In the genomic region with DNA sequence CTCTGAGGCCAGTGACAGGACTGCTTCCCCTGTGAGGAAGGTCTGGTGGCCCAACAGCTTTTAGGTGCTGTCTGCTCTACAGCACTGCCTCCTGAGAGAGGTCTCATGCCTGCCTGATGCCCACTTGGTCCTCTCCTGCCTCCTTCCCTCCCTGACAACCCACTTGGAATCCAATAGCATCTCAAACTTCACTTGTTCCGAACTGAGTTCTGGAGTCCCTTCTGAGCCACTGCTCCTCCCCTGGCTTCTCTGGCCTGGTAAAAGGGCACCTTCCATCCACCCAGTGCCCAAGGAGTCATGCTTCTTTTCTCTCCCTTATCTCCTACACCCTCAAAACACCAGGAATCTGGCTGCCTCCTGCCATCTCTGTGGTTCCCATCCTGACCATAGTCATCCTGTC, we compare ENCODE assay signal across 16 cellular contexts. TPM values are rescaled to one million over a fixed set of nuclear protein-coding genes. Genes with fewer than 3 reads are reported as not detected.
DNase-seq lines count a peak whose midpoint lies in the region; ATAC-seq and TF ChIP-seq lines count a peak whose summit lies in the region.
"Had no signal": no experiment of that assay in that cellular context is flagged by ENCODE, and none has a peak within 500 bp of the region (broad histone marks: within the 10 kb centered on the region; RNA-seq: fewer than 3 reads in every experiment).

No MANE protein-coding gene starts in this region.

- no TSS peak for BruUV-seq in A673 (replicated peaks; lab: Mats Ljungman, UMichigan)

- H3K36me3 Mint-ChIP-seq in CD8-positive, alpha-beta T cell = peaks cover 8% of the 10 kb centered on the region
- peaks cover 10% of the 10 kb centered on the region for H3K36me3 Mint-ChIP-seq in activated T-helper 1 cell treated with anti-CD3 and anti-CD28 coated beads, Interleukin-12 subunit alpha, Interleukin-12 subunit beta, Interleukin-2, Interleukin-4 antibody, amounts not matched to agents 30 ng/mL and 10 ng/mL and 1 ng/mL, durations not matched to agents 14 hours and 24 hours and 36 hours (ENCODE audit: low read depth)
- peaks cover 8% of the 10 kb centered on the region for H3K36me3 Mint-ChIP-seq in mesothelial cell of epicardium

- no peaks in the 10 kb centered on the region for H3K27me3 Mint-ChIP-seq in CD8-positive, alpha-beta T cell (ENCODE audit: low read depth)
- no peaks in the 10 kb centered on the region for H3K27me3 Mint-ChIP-seq in activated T-helper 1 cell treated with anti-CD3 and anti-CD28 coated beads, Interleukin-12 subunit alpha, Interleukin-12 subunit beta, Interleukin-2, Interleukin-4 antibody, amounts not matched to agents 30 ng/mL and 10 ng/mL and 1 ng/mL, durations not matched to agents 14 hours and 24 hours and 36 hours (ENCODE audit: insufficient read depth)
- H3K27me3 Mint-ChIP-seq in mesothelial cell of epicardium (ENCODE audit: low read depth) = no peaks in the 10 kb centered on the region
- H3K27me3 Mint-ChIP-seq: stimulated activated naive CD8-positive, alpha-beta T cell treated with anti-CD3 and anti-CD28 coated beads, Interleukin-15, amount 100 ng/mL, for 72 hours had no signal

- H3K27ac ChIP-seq in A673 (ENCODE audit: low read depth, low read length, poor library complexity, severe bottlenecking) = peak overlapping the region; percentile 23
- no peak overlapping the region for H3K27ac ChIP-seq in CD8-positive, alpha-beta T cell (ENCODE audit: low read depth, low read length)
- H3K27ac ChIP-seq: C4-2B had no signal

- TF ChIP-seq CTCF in A673 (conservative IDR thresholded peaks at IDR 0.05; ENCODE audit: low read depth, low read length) (no peak), mesothelial cell of epicardium (IDR thresholded peaks at IDR 0.05; ENCODE audit: unreplicated experiment) (no peak)
- no peak for TF ChIP-seq CTCF in CD8-positive, alpha-beta T cell (IDR thresholded peaks at IDR 0.05)

- H3K36me3 ChIP-seq in A673 (ENCODE audit: insufficient read depth, low read length, poor library complexity, severe bottlenecking) = no peaks in the 10 kb centered on the region
- no peaks in the 10 kb centered on the region for H3K36me3 ChIP-seq in CD8-positive, alpha-beta T cell (ENCODE audit: insufficient read depth, low read length)
- H3K36me3 ChIP-seq: esophagus squamous epithelium had no signal

- no peaks in the 10 kb centered on the region for H3K27me3 ChIP-seq in A673 (replicated peaks; ENCODE audit: insufficient read depth, low read depth, low read length, poor library complexity)
- no peaks in the 10 kb centered on the region for H3K27me3 ChIP-seq in CD8-positive, alpha-beta T cell (ENCODE audit: insufficient read depth, low read length)
- H3K27me3 ChIP-seq: esophagus squamous epithelium had no signal

- no peak for DNase-seq in A673 (ENCODE audit: low spot score)
- no peak for DNase-seq in CD8-positive, alpha-beta T cell
- DNase-seq in activated T-helper 1 cell treated with anti-CD3 and anti-CD28 coated beads, Interleukin-12 subunit alpha, Interleukin-12 subunit beta, Interleukin-2, Interleukin-4 antibody, amounts not matched to agents 30 ng/mL and 10 ng/mL and 1 ng/mL, durations not matched to agents 14 hours and 24 hours and 36 hours (ENCODE audit: low spot score) = no peak
- no peak for DNase-seq in mesothelial cell of epicardium (ENCODE audit: low spot score in 2 of 2, unreplicated experiment in 2 of 2)
- no peak for DNase-seq in NCI-H2196 treated with DMSO at 0.1 percent for 48 hours (lab: John Stamatoyannopoulos, UW; ENCODE audit: unreplicated experiment)
- DNase-seq in KG1 (lab: John Stamatoyannopoulos, UW) = no peak
- DNase-seq: esophagus squamous epithelium; NCI-H187 treated with DMSO at 0.1 percent for 48 hours; NCI-H526 treated with DMSO at 0.1 percent for 48 hours; Right ventricle myocardium superior; stimulated activated CD4-positive, alpha-beta T cell treated with anti-CD3 and anti-CD28 coated beads, Interleukin-4, amount 100 ng/mL, for 1 hour; stimulated activated naive CD8-positive, alpha-beta T cell treated with anti-CD3 and anti-CD28 coated beads, Interleukin-15, amount 100 ng/mL, for 72 hours had no signal

- POLR2A ChIA-PET in A673 (lab: Charles Lee; ENCODE audit: low non-redundant PET) = no interaction called here
- POLR2A ChIA-PET in CD8-positive, alpha-beta T cell (lab: Charles Lee) = interaction anchor here (0.8 kb wide), 1 partner anchor 62 kb away, joined by 3 read pairs; the partner anchor contains the start of gene CENPB

- H3K4me1 ChIP-seq in A673 (ENCODE audit: insufficient read depth, low read length, poor library complexity, severe bottlenecking) = no peaks in the 10 kb centered on the region
- peaks cover 10% of the 10 kb centered on the region for H3K4me1 ChIP-seq in CD8-positive, alpha-beta T cell (ENCODE audit: insufficient read depth, low read length)

- peak overlapping the region; percentile 61 for H3K27ac Mint-ChIP-seq in CD8-positive, alpha-beta T cell
- H3K27ac Mint-ChIP-seq in activated T-helper 1 cell treated with anti-CD3 and anti-CD28 coated beads, Interleukin-12 subunit alpha, Interleukin-12 subunit beta, Interleukin-2, Interleukin-4 antibody, amounts not matched to agents 30 ng/mL and 10 ng/mL and 1 ng/mL, durations not matched to agents 14 hours and 24 hours and 36 hours = peak overlapping the region; percentile 76
- peak overlapping the region; percentile 72 for H3K27ac Mint-ChIP-seq in mesothelial cell of epicardium

- H3K4me1 Mint-ChIP-seq in CD8-positive, alpha-beta T cell (ENCODE audit: low read depth) = peaks cover 35% of the 10 kb centered on the region
- H3K4me1 Mint-ChIP-seq in activated T-helper 1 cell treated with anti-CD3 and anti-CD28 coated beads, Interleukin-12 subunit alpha, Interleukin-12 subunit beta, Interleukin-2, Interleukin-4 antibody, amounts not matched to agents 30 ng/mL and 10 ng/mL and 1 ng/mL, durations not matched to agents 14 hours and 24 hours and 36 hours (ENCODE audit: low read depth) = peaks cover 22% of the 10 kb centered on the region
- H3K4me1 Mint-ChIP-seq in mesothelial cell of epicardium = peaks cover 18% of the 10 kb centered on the region

- intact Hi-C loops in A673 (cut with micrococcal nuclease; ENCODE audit: unreplicated experiment) = no loop called here
- intact Hi-C loops in CD8-positive, alpha-beta T cell (cut with DNase I, micrococcal nuclease) = loop anchor here (5.0 to 10.0 kb wide), 2 partner anchors 46 to 81 kb away; partner anchors contain the start of gene ADISSP (in 1 of the 2)
- intact Hi-C loops in activated T-helper 1 cell treated with anti-CD3 and anti-CD28 coated beads, Interleukin-12 subunit alpha, Interleukin-12 subunit beta, Interleukin-2, Interleukin-4 antibody, amounts not matched to agents 30 ng/mL and 10 ng/mL and 1 ng/mL, durations not matched to agents 14 hours and 24 hours and 36 hours (cut with micrococcal nuclease) = no loop called here

- no peaks in the 10 kb centered on the region for H3K9me3 ChIP-seq in A673 (ENCODE audit: low read depth, low read length, poor library complexity, severe bottlenecking)
- H3K9me3 ChIP-seq in CD8-positive, alpha-beta T cell (ENCODE audit: low read length) = no peaks in the 10 kb centered on the region
- H3K9me3 ChIP-seq: esophagus squamous epithelium had no signal

- no peak for ATAC-seq in CD8-positive, alpha-beta T cell
- ATAC-seq in HG03520 (IDR thresholded peaks at IDR 0.05; ENCODE audit: unreplicated experiment) (no peak), GM21423 (IDR thresholded peaks at IDR 0.05; ENCODE audit: unreplicated experiment) (no peak)
- ATAC-seq: K562; stimulated activated naive CD8-positive, alpha-beta T cell treated with anti-CD3 and anti-CD28 coated beads, Interleukin-15, amount 100 ng/mL, for 72 hours had no signal

- H3K4me3 ChIP-seq in A673 (ENCODE audit: low read depth, low read length, poor library complexity, severe bottlenecking) = no peak overlapping the region
- H3K4me3 ChIP-seq in CD8-positive, alpha-beta T cell (ENCODE audit: low read depth, low read length) = no peak overlapping the region
- H3K4me3 ChIP-seq: esophagus squamous epithelium, K562 had no signal

- peak overlapping the region; percentile 87 for H3K4me3 Mint-ChIP-seq in CD8-positive, alpha-beta T cell
- H3K4me3 Mint-ChIP-seq in activated T-helper 1 cell treated with anti-CD3 and anti-CD28 coated beads, Interleukin-12 subunit alpha, Interleukin-12 subunit beta, Interleukin-2, Interleukin-4 antibody, amounts not matched to agents 30 ng/mL and 10 ng/mL and 1 ng/mL, durations not matched to agents 14 hours and 24 hours and 36 hours = peak overlapping the region; percentile 90
- H3K4me3 Mint-ChIP-seq in mesothelial cell of epicardium = peak overlapping the region; percentile 84

- H3K9me3 Mint-ChIP-seq in CD8-positive, alpha-beta T cell = no peaks in the 10 kb centered on the region
- no peaks in the 10 kb centered on the region for H3K9me3 Mint-ChIP-seq in activated T-helper 1 cell treated with anti-CD3 and anti-CD28 coated beads, Interleukin-12 subunit alpha, Interleukin-12 subunit beta, Interleukin-2, Interleukin-4 antibody, amounts not matched to agents 30 ng/mL and 10 ng/mL and 1 ng/mL, durations not matched to agents 14 hours and 24 hours and 36 hours
- no peaks in the 10 kb centered on the region for H3K9me3 Mint-ChIP-seq in mesothelial cell of epicardium
- H3K9me3 Mint-ChIP-seq: stimulated activated naive CD8-positive, alpha-beta T cell treated with anti-CD3 and anti-CD28 coated beads, Interleukin-15, amount 100 ng/mL, for 72 hours had no signal

- CTCF ChIA-PET in A673 (lab: Charles Lee) = no interaction called here
- CTCF ChIA-PET in CD8-positive, alpha-beta T cell (lab: Charles Lee) = interaction anchor here (1.5 kb wide), 1 partner anchor 95 kb away, joined by 5 read pairs; no protein-coding TSS in a partner anchor

RNA-seq across cellular contexts. Expression of gene MAVS, which starts 1.9 kb away (rescaled TPM):
- total RNA-seq in A673 (2021) (28.2 and 32.4 TPM in 2 replicates), mesothelial cell of epicardium (37.1 to 38.3 TPM (median 37.3 TPM) in 3 replicates)
- 10 to 100 TPM in 1 of 2 experiments, 1 to 10 TPM in 1; 10.0 to 10.5 TPM for total RNA-seq in CD8-positive, alpha-beta T cell
- total RNA-seq in activated T-helper 1 cell treated with anti-CD3 and anti-CD28 coated beads, Interleukin-12 subunit alpha, Interleukin-12 subunit beta, Interleukin-2, Interleukin-4 antibody, amounts not matched to agents 30 ng/mL and 10 ng/mL and 1 ng/mL, durations not matched to agents 14 hours and 24 hours and 36 hours = 40.8 TPM in 2 replicates

RNA-seq across cellular contexts. Expression of gene AP5S1, which starts 28.2 kb away (rescaled TPM):
- 15.0 and 17.5 TPM in 2 replicates for total RNA-seq in A673 (2021)
- 1 to 10 TPM; 5.2 to 6.3 TPM for total RNA-seq in CD8-positive, alpha-beta T cell
- 14.9 and 15.0 TPM in 2 replicates for total RNA-seq in activated T-helper 1 cell treated with anti-CD3 and anti-CD28 coated beads, Interleukin-12 subunit alpha, Interleukin-12 subunit beta, Interleukin-2, Interleukin-4 antibody, amounts not matched to agents 30 ng/mL and 10 ng/mL and 1 ng/mL, durations not matched to agents 14 hours and 24 hours and 36 hours
- 13.8 to 14.5 TPM (median 14.0 TPM) in 3 replicates for total RNA-seq in mesothelial cell of epicardium

RNA-seq across cellular contexts. Expression of gene PANK2, which starts 40.6 kb away (rescaled TPM):
- total RNA-seq in A673 (2021) (71.0 and 77.4 TPM in 2 replicates), mesothelial cell of epicardium (48.3 to 52.5 TPM (median 48.7 TPM) in 3 replicates)
- 10 to 100 TPM; 44.2 to 53.5 TPM for total RNA-seq in CD8-positive, alpha-beta T cell
- total RNA-seq in activated T-helper 1 cell treated with anti-CD3 and anti-CD28 coated beads, Interleukin-12 subunit alpha, Interleukin-12 subunit beta, Interleukin-2, Interleukin-4 antibody, amounts not matched to agents 30 ng/mL and 10 ng/mL and 1 ng/mL, durations not matched to agents 14 hours and 24 hours and 36 hours = 51.4 and 54.6 TPM in 2 replicates

RNA-seq across cellular contexts. Expression of gene CDC25B, which starts 52.5 kb away (rescaled TPM):
- 113 and 119 TPM in 2 replicates for total RNA-seq in A673 (2021)
- total RNA-seq in CD8-positive, alpha-beta T cell = 100 to 1,000 TPM; 135 to 140 TPM
- total RNA-seq in activated T-helper 1 cell treated with anti-CD3 and anti-CD28 coated beads, Interleukin-12 subunit alpha, Interleukin-12 subunit beta, Interleukin-2, Interleukin-4 antibody, amounts not matched to agents 30 ng/mL and 10 ng/mL and 1 ng/mL, durations not matched to agents 14 hours and 24 hours and 36 hours = 71.7 and 76.2 TPM in 2 replicates
- total RNA-seq in mesothelial cell of epicardium = 29.4 to 33.9 TPM (median 29.6 TPM) in 3 replicates

Comparison
In these comparisons a context has a peak if more than half of its experiments do, and no peak if none do; other contexts are left out.
1. intact Hi-C loops: an anchor here in CD8-positive, alpha-beta T cell (5.0 to 10.0 kb wide); none called in A673 and activated T-helper 1 cell treated with anti-CD3 and anti-CD28 coated beads, Interleukin-12 subunit alpha, Interleukin-12 subunit beta, Interleukin-2, Interleukin-4 antibody, amounts not matched to agents 30 ng/mL and 10 ng/mL and 1 ng/mL, durations not matched to agents 14 hours and 24 hours and 36 hours.